In genomic region chr1:58585166-58585565, GRCh38 we compare ENCODE assay signal across 1 cellular context.
TF ChIP-seq lines count a peak whose summit lies in the region.

No MANE protein-coding gene starts in this region.

TF ChIP-seq in endothelial cell of umbilical vein, 7 proteins besides CTCF, POLR2A, EP300 and RAD21:
- TF ChIP-seq MAX (IDR thresholded peaks at IDR 0.05; ENCODE audit: insufficient read depth, insufficient read length) = no peak
- no peak for TF ChIP-seq POLR2AphosphoS5 (IDR thresholded peaks at IDR 0.05; ENCODE audit: insufficient read depth, low read depth, low read length)
- no peak for TF ChIP-seq JUN (IDR thresholded peaks at IDR 0.05; ENCODE audit: borderline replicate concordance, insufficient read depth, insufficient read length, low read depth)
- no peak for TF ChIP-seq MYC (IDR thresholded peaks at IDR 0.05; ENCODE audit: low read depth, low read length)
- TF ChIP-seq EZH2 (IDR thresholded peaks at IDR 0.05; ENCODE audit: borderline replicate concordance, low read depth, low read length, severe bottlenecking) = no peak
- TF ChIP-seq FOS (IDR thresholded peaks at IDR 0.05; ENCODE audit: borderline replicate concordance, insufficient read depth, low read length) = no peak
- TF ChIP-seq GATA2 (IDR thresholded peaks at IDR 0.05; ENCODE audit: insufficient read depth, insufficient read length, low read depth, low read length) = no peak
